Comparison of ENCODE assay signal across 9 cellular contexts in the genomic region with DNA sequence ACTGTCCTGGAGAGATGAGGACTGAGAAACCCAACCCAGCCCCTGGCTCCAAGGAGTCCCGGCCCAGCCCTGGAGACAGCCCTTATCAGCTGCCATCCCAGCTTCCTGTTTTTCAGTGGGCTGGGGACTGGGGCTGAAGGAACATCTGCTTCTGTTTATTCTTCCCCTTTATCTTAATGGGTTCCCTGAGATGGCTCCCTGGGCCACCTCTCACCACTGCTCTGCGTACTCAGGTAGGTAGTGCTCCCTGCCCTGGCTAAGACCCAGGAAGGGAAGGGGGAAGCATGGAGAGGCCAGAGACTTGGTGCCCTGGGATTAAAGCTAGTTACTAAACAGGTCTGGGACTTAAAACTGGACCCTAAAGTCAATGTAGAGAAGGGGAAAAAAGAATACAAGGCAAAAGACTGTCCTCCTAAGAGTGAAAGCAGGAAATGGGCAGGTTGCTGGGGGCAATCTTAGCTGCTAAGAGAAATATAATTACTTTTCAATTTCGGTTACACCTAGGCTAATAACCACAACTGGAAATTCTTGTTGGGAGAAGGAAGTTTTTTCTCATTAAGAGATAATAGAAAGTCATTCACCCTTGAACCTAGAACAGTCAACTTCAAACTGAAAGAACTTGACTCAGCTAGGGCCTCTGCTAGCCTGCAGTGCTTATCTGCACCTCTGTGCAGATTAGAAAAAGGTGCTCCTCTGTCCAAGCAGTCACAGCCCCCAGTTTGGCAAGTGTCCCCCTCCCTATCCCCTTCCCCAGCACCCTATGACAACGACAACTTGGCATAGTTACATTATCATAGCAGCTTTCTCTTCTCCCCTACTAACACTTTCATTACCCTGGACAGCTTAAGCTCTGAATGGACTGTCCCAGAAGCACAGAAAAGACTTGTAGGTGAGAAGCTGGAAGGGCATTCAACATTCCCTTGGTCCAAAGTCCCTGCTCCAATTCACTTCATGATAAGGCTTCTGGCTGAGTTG.
DNase-seq lines count a peak whose midpoint lies in the region; ATAC-seq and TF ChIP-seq lines count a peak whose summit lies in the region.
"Had no signal": no experiment of that assay in that cellular context is flagged by ENCODE, and none has a peak within 500 bp of the region (broad histone marks: within the 10 kb centered on the region; RNA-seq: fewer than 3 reads in every experiment).

No MANE protein-coding gene starts in this region.

- H3K36me3 ChIP-seq in colonic mucosa (no peaks in the 10 kb centered on the region), spleen (no peaks in the 10 kb centered on the region), OCI-LY7 (ENCODE audit: insufficient read depth, low read length) (no peaks in the 10 kb centered on the region), ovary (no peaks in the 10 kb centered on the region)

- POLR2A ChIA-PET in OCI-LY7 (lab: Charles Lee): interaction anchor here (0.6 to 0.7 kb wide), 3 partner anchors 134 to 594 kb away, joined by 3 to 5 read pairs (median 3); no protein-coding TSS in a partner anchor

- peaks cover 1% of the 10 kb centered on the region for H3K36me3 Mint-ChIP-seq in IgD-negative memory B cell

- H3K9me3 ChIP-seq in colonic mucosa (no peaks in the 10 kb centered on the region), spleen (no peaks in the 10 kb centered on the region), OCI-LY7 (ENCODE audit: low read length) (no peaks in the 10 kb centered on the region), ovary (no peaks in the 10 kb centered on the region)

- no peaks in the 10 kb centered on the region for H3K9me2 ChIP-seq in OCI-LY7 (ENCODE audit: insufficient read depth, low read length)

- H3K27ac Mint-ChIP-seq in IgD-negative memory B cell: peak overlapping the region in 2 of 3 donors; percentile 13 to 53

- WGBS in spleen, 5 donors: 29 to 35% (median 30%) methylated on average over 4 of the region's 4 CpGs
- 40 to 44% (median 41%) methylated on average over 4 of the region's 4 CpGs for WGBS in ovary, 3 donors

- no TSS peak for BruUV-seq in OCI-LY7 (replicated peaks; lab: Mats Ljungman, UMichigan)

- H3K4me3 ChIP-seq in colonic mucosa (no peak overlapping the region), spleen (no peak overlapping the region), OCI-LY7 (ENCODE audit: low read depth, low read length, poor library complexity, severe bottlenecking) (no peak overlapping the region), ovary (no peak overlapping the region)
- H3K4me3 ChIP-seq: skin epidermis had no signal

- CTCF ChIA-PET in OCI-LY7 (lab: Charles Lee; ENCODE audit: unreplicated experiment): no interaction called here

- no peak for ATAC-seq in HG02798 (IDR thresholded peaks at IDR 0.05; ENCODE audit: poor library complexity, unreplicated experiment)

- H3K4me2 ChIP-seq in OCI-LY7 (ENCODE audit: low read length): no peak overlapping the region

- H3K79me2 ChIP-seq in OCI-LY7 (ENCODE audit: insufficient read depth, low read depth, low read length): no peaks in the 10 kb centered on the region

- H3K27me3 ChIP-seq in colonic mucosa (no peaks in the 10 kb centered on the region), spleen (replicated peaks in 1 of 7) (no peaks in the 10 kb centered on the region), ovary (no peaks in the 10 kb centered on the region)

- peaks cover 13% of the 10 kb centered on the region for H3K4me1 ChIP-seq in colonic mucosa
- H3K4me1 ChIP-seq in spleen: peaks cover 2 to 17% (median 10%) of the 10 kb centered on the region in 6 donors
- no peaks in the 10 kb centered on the region for H3K4me1 ChIP-seq in OCI-LY7 (ENCODE audit: insufficient read depth, low read length, poor library complexity, severe bottlenecking)
- no peaks in the 10 kb centered on the region for H3K4me1 ChIP-seq in ovary (ENCODE audit: insufficient read depth)

- H3K27ac ChIP-seq in colonic mucosa (peak overlapping the region; percentile 79), spleen (peak overlapping the region in 3 of 8 donors; percentile 41 to 76 (median 49)), OCI-LY7 (ENCODE audit: low read depth, low read length, poor library complexity, severe bottlenecking) (no peak overlapping the region), ovary (no peak overlapping the region)

- H3K4me1 Mint-ChIP-seq in IgD-negative memory B cell: peaks cover 10 to 14% (median 11%) of the 10 kb centered on the region in 3 donors

- peaks cover 0 to 1% (median 0%) of the 10 kb centered on the region in 3 donors for H3K9me3 Mint-ChIP-seq in IgD-negative memory B cell

- no peaks in the 10 kb centered on the region for H4K20me1 ChIP-seq in OCI-LY7 (ENCODE audit: insufficient read depth, low read length)

- no peaks in the 10 kb centered on the region for H3K27me3 Mint-ChIP-seq in IgD-negative memory B cell

- TF ChIP-seq CTCF in colonic mucosa (IDR thresholded peaks at IDR 0.05): no peak
- no peak for TF ChIP-seq CTCF in spleen (IDR thresholded peaks at IDR 0.05 in 8 of 11, conservative IDR thresholded peaks at IDR 0.05 in 3 of 11)
- TF ChIP-seq CTCF in OCI-LY7 (conservative IDR thresholded peaks at IDR 0.05; ENCODE audit: low read length): no peak
- TF ChIP-seq CTCF in ovary (IDR thresholded peaks at IDR 0.05): no peak

- peak overlapping the region; percentile 33 to 48 for H3K9ac ChIP-seq in colonic mucosa (ENCODE audit: low read depth in 2 of 2, low read length in 2 of 2)

- no peak for TF ChIP-seq EP300 in ovary (IDR thresholded peaks at IDR 0.05)

- DNase-seq in SKM-1 treated with dmso at 0.1 percent for 144 hours (lab: John Stamatoyannopoulos, UW; ENCODE audit: unreplicated experiment) (peak; percentile 35), SKM-1 (lab: John Stamatoyannopoulos, UW; ENCODE audit: unreplicated experiment) (no peak), colonic mucosa (peak; percentile 68), spleen (peak; percentile 84), OCI-LY7 (ENCODE audit: low spot score) (no peak), ovary (no peak)

- intact Hi-C loops in colonic mucosa (cut with DNase I) (no loop called here), spleen (cut with DNase I; ENCODE audit: low total_unique reads) (no loop called here), OCI-LY7 (cut with micrococcal nuclease; ENCODE audit: unreplicated experiment) (no loop called here), ovary (cut with DNase I) (no loop called here)

- no peak for TF ChIP-seq POLR2A in spleen (IDR thresholded peaks at IDR 0.05)
- TF ChIP-seq POLR2A in ovary (IDR thresholded peaks at IDR 0.05): no peak

- H3K4me3 Mint-ChIP-seq in IgD-negative memory B cell: peak overlapping the region in 2 of 4 donors; percentile 44 to 78

- H2AFZ ChIP-seq in OCI-LY7 (ENCODE audit: low read length): no peak overlapping the region

Comparison
In these comparisons a context has a peak if more than half of its experiments do, and no peak if none do; other contexts are left out.
1. DNase-seq: peak in SKM-1 treated with dmso at 0.1 percent for 144 hours (single experiment), colonic mucosa (single experiment) and spleen (single experiment); none in SKM-1 (single experiment), OCI-LY7 (single experiment) and ovary (0 of 5).